In the genomic region with DNA sequence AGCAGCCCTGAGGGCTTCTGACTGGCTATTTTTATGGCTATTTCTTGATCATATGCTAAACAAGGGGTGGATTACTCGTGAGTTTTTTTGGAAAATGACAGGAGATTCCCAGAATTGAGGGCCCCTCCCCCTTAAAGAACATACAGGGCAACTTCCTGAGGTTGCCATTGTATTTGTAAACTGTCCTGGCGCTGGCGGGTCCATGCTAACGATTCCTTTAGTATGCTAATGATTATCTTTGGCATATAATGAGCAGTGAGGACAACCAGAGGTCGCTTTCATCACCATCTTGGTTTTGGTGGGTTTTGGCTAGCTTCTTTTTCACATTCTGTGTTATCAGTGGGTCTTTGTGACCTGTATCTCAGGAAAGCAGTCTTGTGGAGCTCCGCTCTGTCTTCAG, we compare ENCODE assay signal across 20 cellular contexts. TPM values are rescaled to one million over a fixed set of nuclear protein-coding genes. Genes with fewer than 3 reads are reported as not detected.
A peak's percentile ranks its signal among the peaks of the same experiment; 100 is the strongest.
DNase-seq lines count a peak whose midpoint lies in the region; ATAC-seq and TF ChIP-seq lines count a peak whose summit lies in the region.
"Had no signal": no experiment of that assay in that cellular context is flagged by ENCODE, and none has a peak within 500 bp of the region (broad histone marks: within the 10 kb centered on the region; RNA-seq: fewer than 3 reads in every experiment).

No MANE protein-coding gene starts in this region.

- H2AFZ ChIP-seq in GM23338 = no peak overlapping the region

- H3K27ac Mint-ChIP-seq in GM23338 = no peak overlapping the region
- H3K27ac Mint-ChIP-seq: CD4-positive, alpha-beta memory T cell; HFFc6 had no signal

- H3K36me3 Mint-ChIP-seq in GM23338 (ENCODE audit: low read depth) = no peaks in the 10 kb centered on the region
- H3K36me3 Mint-ChIP-seq: CD4-positive, alpha-beta memory T cell had no signal

- H3K27me3 Mint-ChIP-seq in GM23338 (ENCODE audit: insufficient read depth, low read depth, poor library complexity) = no peaks in the 10 kb centered on the region

- no peaks in the 10 kb centered on the region for H4K20me1 ChIP-seq in GM23338 (replicated peaks; ENCODE audit: insufficient read depth)

- H3K4me1 Mint-ChIP-seq in GM23338 = peaks cover 2% of the 10 kb centered on the region; the same call in 2 of the 3 replicates
- H3K4me1 Mint-ChIP-seq: CD4-positive, alpha-beta memory T cell had no signal

- no peak overlapping the region for H3K4me3 ChIP-seq in GM23338
- H3K4me3 ChIP-seq: A549 had no signal

- H3K4me3 Mint-ChIP-seq in GM23338 = no peak overlapping the region
- H3K4me3 Mint-ChIP-seq: CD4-positive, alpha-beta memory T cell; HFFc6 had no signal

- H3K79me2 ChIP-seq in GM23338 (replicated peaks; ENCODE audit: insufficient read depth) = no peaks in the 10 kb centered on the region

- H3K27me3 ChIP-seq in GM23338 (ENCODE audit: insufficient read depth) = no peaks in the 10 kb centered on the region
- H3K27me3 ChIP-seq in layer of hippocampus (ENCODE audit: control insufficient read depth, insufficient read depth, low read length) = no peaks in the 10 kb centered on the region

- H3F3A ChIP-seq in GM23338 (replicated peaks; ENCODE audit: low read depth) = no peaks in the 10 kb centered on the region

- peak; percentile 28 for DNase-seq in GM23338 (ENCODE audit: low spot score)
- DNase-seq in NCI-H69 (lab: John Stamatoyannopoulos, UW) = peak; percentile 22
- DNase-seq in AG08396 (ENCODE audit: low spot score) = no peak
- DNase-seq in ecto neural progenitor cell (ENCODE audit: low spot score) = no peak
- DNase-seq: ACHN; C1 segment of cervical spinal cord; Calu3; CD4-positive, alpha-beta memory T cell; COR-L47; DMS53; DMS79 treated with DMSO at 0.1 percent for 48 hours; GF-D8; H7; HFFc6 had no signal

- H3K4me1 ChIP-seq in GM23338 (ENCODE audit: insufficient read depth) = peaks cover 13% of the 10 kb centered on the region; the same call in 1 of the 2 replicates

- peaks cover 8% of the 10 kb centered on the region for H3K9me2 ChIP-seq in GM23338 (ENCODE audit: insufficient read depth)

- TF ChIP-seq CTCF in GM23338 (conservative IDR thresholded peaks at IDR 0.05; ENCODE audit: low read depth in 2 of 2) = no peak

- ATAC-seq in GM23338 (no peak), HG03108 (IDR thresholded peaks at IDR 0.05; ENCODE audit: unreplicated experiment) (no peak)
- ATAC-seq: A549, HCT116 had no signal

- H3K4me2 ChIP-seq in GM23338 = peak overlapping the region; percentile 58
- H3K4me2 ChIP-seq: A549 had no signal

- H3K27ac ChIP-seq in GM23338 (ENCODE audit: low read depth) (no peak overlapping the region), layer of hippocampus (ENCODE audit: low read depth, low read length) (peak overlapping the region; percentile 27)
- H3K27ac ChIP-seq: 22Rv1, A549 had no signal

- H3K9me3 Mint-ChIP-seq in GM23338 = no peaks in the 10 kb centered on the region
- H3K9me3 Mint-ChIP-seq: HFFc6 had no signal

- no peaks in the 10 kb centered on the region for H3K36me3 ChIP-seq in GM23338 (ENCODE audit: insufficient read depth)

TF ChIP-seq in GM23338, 12 proteins besides CTCF, POLR2A, EP300 and RAD21:
- TF ChIP-seq JUNB (IDR thresholded peaks at IDR 0.05; ENCODE audit: unreplicated experiment) (no peak), EZH2phosphoT487 (IDR thresholded peaks at IDR 0.05; ENCODE audit: unreplicated experiment) (no peak), POLR2AphosphoS5 (IDR thresholded peaks at IDR 0.05; ENCODE audit: low read depth) (no peak)

RNA-seq across cellular contexts. Expression of a gene that starts 24.1 kb away (rescaled TPM):
- total RNA-seq in GM23338 (2014; rRNA removed; shearing (Covaris generic)) = 2.5 and 6.0 TPM in 2 replicates
- polyA plus RNA-seq in GM23338 (2016; fragmentation: Nextera tagmentation; extraction: Ambion mirVana) = 1.4 and 1.5 TPM in 2 replicates
- total RNA-seq: CD4-positive, alpha-beta memory T cell; G401 had no signal
- polyA plus RNA-seq: CD4-positive, alpha-beta memory T cell had no signal

Comparison
In these comparisons a context has a peak if more than half of its experiments do, and no peak if none do; other contexts are left out.
1. DNase-seq: peak in GM23338 (single experiment) and NCI-H69 (single experiment); none in AG08396 (single experiment) and ecto neural progenitor cell (single experiment).